In the genomic region with DNA sequence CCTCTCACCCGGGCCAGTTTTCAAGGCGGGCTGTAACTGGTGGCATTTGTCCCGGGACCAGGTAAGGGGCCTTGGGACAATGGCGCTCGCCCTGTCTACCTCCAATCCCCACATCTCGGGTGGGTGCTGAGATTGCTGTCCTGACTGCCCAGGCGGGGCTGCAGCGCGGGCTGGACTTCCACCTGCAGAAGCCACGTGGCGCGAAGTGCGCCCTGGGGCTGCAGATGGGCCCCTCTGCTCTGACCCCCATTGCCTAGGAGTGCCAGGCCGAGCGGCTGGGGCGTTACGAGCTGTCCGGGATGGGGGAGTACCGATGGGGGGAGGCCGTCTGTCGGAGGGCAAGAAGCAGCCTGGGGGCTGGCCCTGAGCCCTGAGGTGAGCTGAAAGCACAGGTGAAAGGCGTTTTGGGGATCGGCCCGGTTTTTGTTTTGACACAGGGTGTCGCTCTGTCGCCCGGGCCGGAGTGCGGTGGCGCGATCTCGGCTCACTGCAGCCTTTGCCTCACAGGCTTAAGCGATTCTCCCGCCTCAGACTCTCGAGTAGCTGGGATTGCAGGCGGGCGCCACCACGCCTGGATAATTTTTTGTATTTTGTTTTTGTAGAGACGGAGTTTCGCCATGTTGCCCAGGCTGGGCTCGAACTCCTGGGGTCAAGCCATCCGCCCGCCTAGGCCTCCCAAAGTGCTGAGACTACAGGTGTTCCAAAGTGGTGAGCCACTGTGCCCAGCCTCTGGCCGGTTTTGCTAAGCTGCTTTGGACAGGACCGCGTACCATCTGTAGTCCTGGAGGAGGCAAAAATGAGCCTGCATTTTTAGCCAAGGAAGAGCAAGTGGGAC, we compare ENCODE assay signal across 8 cellular contexts. TPM values are rescaled to one million over a fixed set of nuclear protein-coding genes. Genes with fewer than 3 reads are reported as not detected.
DNase-seq lines count a peak whose midpoint lies in the region; ATAC-seq and TF ChIP-seq lines count a peak whose summit lies in the region.

A gene with protein sequence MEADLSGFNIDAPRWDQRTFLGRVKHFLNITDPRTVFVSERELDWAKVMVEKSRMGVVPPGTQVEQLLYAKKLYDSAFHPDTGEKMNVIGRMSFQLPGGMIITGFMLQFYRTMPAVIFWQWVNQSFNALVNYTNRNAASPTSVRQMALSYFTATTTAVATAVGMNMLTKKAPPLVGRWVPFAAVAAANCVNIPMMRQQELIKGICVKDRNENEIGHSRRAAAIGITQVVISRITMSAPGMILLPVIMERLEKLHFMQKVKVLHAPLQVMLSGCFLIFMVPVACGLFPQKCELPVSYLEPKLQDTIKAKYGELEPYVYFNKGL (plus strand): TSS at position 16 of the 835 bp plus-strand sequence. CDS start 12,001 bp downstream, outside the sequence.

- peak within 1 kb of the TSS; percentile 69 for H3K27ac ChIP-seq in psoas muscle

- CTCF ChIA-PET in activated CD4-positive, alpha-beta memory T cell treated with anti-CD3 and anti-CD28 coated beads, Interleukin-2, amount 10 ng/mL, durations not matched to agents 7 days and 5 days (lab: Charles Lee), result interaction anchor here (0.7 to 5.0 kb wide), 24 partner anchors 11 to 529 kb away, joined by 3 to 39 read pairs (median 5); partner anchors contain the start of genes SUFU, TRIM8 and WBP1L

- H3K4me1 Mint-ChIP-seq in activated CD4-positive, alpha-beta memory T cell treated with anti-CD3 and anti-CD28 coated beads, Interleukin-2, amount 10 ng/mL, durations not matched to agents 7 days and 5 days, result peaks cover 69% of the 10 kb centered on the region

- DNase-seq in ELR (ENCODE audit: low read depth) (peak; percentile 32), Kasumi-1 (lab: John Stamatoyannopoulos, UW) (peak; percentile 74 to 87), erythroblast (lab: John Stamatoyannopoulos, UW) (peak; percentile 63 to 70), psoas muscle (no peak), NCI-H446 (lab: John Stamatoyannopoulos, UW) (no peak)
- peak; percentile 65 for DNase-seq in activated CD4-positive, alpha-beta memory T cell treated with anti-CD3 and anti-CD28 coated beads, Interleukin-2, amount 10 ng/mL, durations not matched to agents 7 days and 5 days

- WGBS in psoas muscle, 3 donors, result 5 to 6% (median 5%) methylated on average over 45 to 46 of the region's 46 CpGs

- H3K36me3 Mint-ChIP-seq in activated CD4-positive, alpha-beta memory T cell treated with anti-CD3 and anti-CD28 coated beads, Interleukin-2, amount 10 ng/mL, durations not matched to agents 7 days and 5 days (ENCODE audit: low read depth), result peaks cover 13% of the 10 kb centered on the region

- intact Hi-C loops in psoas muscle (cut with DNase I), result no loop called here

- H3K4me1 ChIP-seq in psoas muscle, result peaks cover 40% of the 10 kb centered on the region

- peak within 1 kb of the TSS; percentile 80 for H3K27ac Mint-ChIP-seq in activated CD4-positive, alpha-beta memory T cell treated with anti-CD3 and anti-CD28 coated beads, Interleukin-2, amount 10 ng/mL, durations not matched to agents 7 days and 5 days

- no peaks in the 10 kb centered on the region for H3K27me3 ChIP-seq in psoas muscle (ENCODE audit: insufficient read depth in 3 of 3, low read length in 2 of 3)

- H3K4me3 ChIP-seq in psoas muscle, result peak within 1 kb of the TSS; percentile 85

- TF ChIP-seq CTCF in psoas muscle (IDR thresholded peaks at IDR 0.05), result no peak

- POLR2A ChIA-PET in activated CD4-positive, alpha-beta memory T cell treated with anti-CD3 and anti-CD28 coated beads, Interleukin-2, amount 10 ng/mL, durations not matched to agents 7 days and 5 days (lab: Charles Lee), result interaction anchor here (0.6 to 8.5 kb wide), 18 partner anchors 11 to 476 kb away, joined by 3 to 130 read pairs (median 4); partner anchors contain the start of gene TRIM8

- peaks cover 0 to 9% of the 10 kb centered on the region in 2 donors for H3K36me3 ChIP-seq in psoas muscle (ENCODE audit: insufficient read depth in 1 of 2, low read depth in 1 of 2)

- H3K9me3 Mint-ChIP-seq in activated CD4-positive, alpha-beta memory T cell treated with anti-CD3 and anti-CD28 coated beads, Interleukin-2, amount 10 ng/mL, durations not matched to agents 7 days and 5 days, result no peaks in the 10 kb centered on the region

- ATAC-seq in GM21367 (IDR thresholded peaks at IDR 0.05; ENCODE audit: unreplicated experiment) (peak; percentile 13), psoas muscle (peak in 2 of 4 donors; percentile 1 to 46), HG03039 (IDR thresholded peaks at IDR 0.05; ENCODE audit: unreplicated experiment) (no peak)

- H3K9me3 ChIP-seq in psoas muscle, result no peaks in the 10 kb centered on the region

- no peaks in the 10 kb centered on the region for H3K27me3 Mint-ChIP-seq in activated CD4-positive, alpha-beta memory T cell treated with anti-CD3 and anti-CD28 coated beads, Interleukin-2, amount 10 ng/mL, durations not matched to agents 7 days and 5 days

- H3K4me3 Mint-ChIP-seq in activated CD4-positive, alpha-beta memory T cell treated with anti-CD3 and anti-CD28 coated beads, Interleukin-2, amount 10 ng/mL, durations not matched to agents 7 days and 5 days, result peak within 1 kb of the TSS; percentile 82

- TF ChIP-seq POLR2A in erythroblast (IDR thresholded peaks at IDR 0.05; ENCODE audit: low read length), result peak; percentile 74

RNA-seq across cellular contexts. Expression of the gene that starts here (rescaled TPM):
- 10 to 100 TPM; 10.8 to 11.5 TPM for total RNA-seq in activated CD4-positive, alpha-beta memory T cell treated with anti-CD3 and anti-CD28 coated beads, Interleukin-2, amount 10 ng/mL, durations not matched to agents 7 days and 5 days
- 1 to 10 TPM; 1.2 to 3.2 (median 2.0) TPM for total RNA-seq in psoas muscle
- 1 to 10 TPM in 2 of 3 donors, under 1 TPM in 1; 0.45 to 1.7 (median 1.5) TPM for polyA plus RNA-seq in psoas muscle

Comparison
In these comparisons a context has a peak if more than half of its experiments do, and no peak if none do; other contexts are left out.
1. DNase-seq: peak in ELR (single experiment), Kasumi-1 (2 of 2), activated CD4-positive, alpha-beta memory T cell treated with anti-CD3 and anti-CD28 coated beads, Interleukin-2, amount 10 ng/mL, durations not matched to agents 7 days and 5 days (single experiment) and erythroblast (2 of 2); none in psoas muscle (0 of 2) and NCI-H446 (0 of 2).